In genomic region chr1:201695607-201696006, GRCh38 we compare ENCODE assay signal across 17 cellular contexts.
DNase-seq lines count a peak whose midpoint lies in the region; ATAC-seq, FAIRE-seq and TF ChIP-seq lines count a peak whose summit lies in the region.
"Had no signal": no experiment of that assay in that cellular context is flagged by ENCODE, and none has a peak within 500 bp of the region (broad histone marks: within the 10 kb centered on the region; RNA-seq: fewer than 3 reads in every experiment).

No MANE protein-coding gene starts in this region.

- 79% methylated on average over 6 of the region's 6 CpGs for WGBS in SK-N-SH (ENCODE audit: low lambda C conversion rate)
- WGBS in transverse colon (ENCODE audit: low coverage in 1 of 2), 2 donors = 93% methylated on average over 6 of the region's 6 CpGs; no CpG with 5 or more reads in 1 of the 2 donors
- WGBS in right lobe of liver (ENCODE audit: insufficient coverage, low coverage, low lambda C conversion rate, missing lambda C conversion rate) = 86% methylated on average over 1 of the region's 6 CpGs

- TF ChIP-seq POLR2A in transverse colon (IDR thresholded peaks at IDR 0.05) = no peak
- TF ChIP-seq POLR2A in right lobe of liver (IDR thresholded peaks at IDR 0.05) = no peak

- no peak for DNase-seq in SK-N-SH
- peak; percentile 16 for DNase-seq in glutamatergic neuron
- DNase-seq in osteoblast (ENCODE audit: insufficient read length, low spot score, missing footprints) = no peak
- DNase-seq in transverse colon = no peak
- no peak for DNase-seq in activated CD4-positive, alpha-beta T cell treated with anti-CD3 and anti-CD28 coated beads, Interleukin-2, amount 10 ng/mL, durations not matched to agents 24 days and 14 days
- DNase-seq in right lobe of liver = no peak
- no peak for DNase-seq in urothelium cell line (ENCODE audit: low spot score)
- no peak for DNase-seq in central memory CD4-positive, alpha-beta T cell
- DNase-seq: activated CD4-positive, alpha-beta T cell treated with anti-CD3 and anti-CD28 coated beads, Interleukin-2, amount 10 ng/mL, durations not matched to agents 7 days and 5 days; activated naive CD4-positive, alpha-beta T cell treated with anti-CD3 and anti-CD28 coated beads for 36 hours; DMS153; immature natural killer cell; OCI-M1; stimulated activated CD4-positive, alpha-beta T cell treated with anti-CD3 and anti-CD28 coated beads, Interleukin-4, amount 100 ng/mL, for 1 hour; trophoblast cell had no signal

- no peaks in the 10 kb centered on the region for H3K36me3 Mint-ChIP-seq in glutamatergic neuron (ENCODE audit: unreplicated experiment)
- no peaks in the 10 kb centered on the region for H3K36me3 Mint-ChIP-seq in activated CD4-positive, alpha-beta T cell treated with anti-CD3 and anti-CD28 coated beads, Interleukin-2, amount 10 ng/mL, durations not matched to agents 24 days and 14 days (ENCODE audit: low read depth)
- H3K36me3 Mint-ChIP-seq: immature natural killer cell had no signal

- H2AFZ ChIP-seq in SK-N-SH (ENCODE audit: low read depth) (no peak overlapping the region), osteoblast (ENCODE audit: low read length) (no peak overlapping the region)

- in situ Hi-C loops in transverse colon (cut with MboI; ENCODE audit: low pct_ligation_motif_present in 1 of 4, low pct_unique_long_range_greater_than_20kb in 1 of 4, low sequenced_read_pairs in 3 of 4) = loop anchor here in 1 of 4 donors (10.0 kb wide), 1 partner anchor 131 kb away; no protein-coding TSS in a partner anchor

- no peak overlapping the region for H3K27ac Mint-ChIP-seq in glutamatergic neuron (ENCODE audit: unreplicated experiment)
- no peak overlapping the region for H3K27ac Mint-ChIP-seq in activated CD4-positive, alpha-beta T cell treated with anti-CD3 and anti-CD28 coated beads, Interleukin-2, amount 10 ng/mL, durations not matched to agents 24 days and 14 days
- H3K27ac Mint-ChIP-seq: activated CD4-positive, alpha-beta T cell treated with anti-CD3 and anti-CD28 coated beads, Interleukin-2, amount 10 ng/mL, durations not matched to agents 7 days and 5 days; activated naive CD4-positive, alpha-beta T cell treated with anti-CD3 and anti-CD28 coated beads for 36 hours; immature natural killer cell had no signal

- H3K4me3 ChIP-seq in SK-N-SH (ENCODE audit: low read depth in 2 of 2, low read length in 1 of 2) (no peak overlapping the region), osteoblast (ENCODE audit: insufficient read depth, low read length) (no peak overlapping the region), transverse colon (no peak overlapping the region), right lobe of liver (no peak overlapping the region)

- H3K79me2 ChIP-seq in SK-N-SH (ENCODE audit: insufficient read depth) (peaks cover 94% of the 10 kb centered on the region), osteoblast (ENCODE audit: insufficient read depth, low read length) (peaks cover 79% of the 10 kb centered on the region)

- no peak for TF ChIP-seq RAD21 in SK-N-SH (IDR thresholded peaks at IDR 0.05; ENCODE audit: low read length)

- TF ChIP-seq CTCF in SK-N-SH (IDR thresholded peaks at IDR 0.05) (no peak), glutamatergic neuron (IDR thresholded peaks at IDR 0.05; ENCODE audit: partially characterized antibody, unreplicated experiment) (no peak), osteoblast (IDR thresholded peaks at IDR 0.05; ENCODE audit: extremely low read depth, low read depth, low read length) (no peak), transverse colon (IDR thresholded peaks at IDR 0.05) (no peak), right lobe of liver (IDR thresholded peaks at IDR 0.05) (no peak)

- CTCF ChIA-PET in SK-N-SH (lab: Yijun Ruan, JAX) = interaction anchor here (1.2 to 5.1 kb wide), 9 partner anchors 9 to 182 kb away, joined by 3 to 53 read pairs (median 6); no protein-coding TSS in a partner anchor

- no peak overlapping the region for H3K4me3 Mint-ChIP-seq in glutamatergic neuron (ENCODE audit: unreplicated experiment)
- no peak overlapping the region for H3K4me3 Mint-ChIP-seq in activated CD4-positive, alpha-beta T cell treated with anti-CD3 and anti-CD28 coated beads, Interleukin-2, amount 10 ng/mL, durations not matched to agents 24 days and 14 days
- H3K4me3 Mint-ChIP-seq: activated CD4-positive, alpha-beta T cell treated with anti-CD3 and anti-CD28 coated beads, Interleukin-2, amount 10 ng/mL, durations not matched to agents 7 days and 5 days; activated naive CD4-positive, alpha-beta T cell treated with anti-CD3 and anti-CD28 coated beads for 36 hours; immature natural killer cell; neural crest cell had no signal

- H3K9me2 ChIP-seq in SK-N-SH = no peaks in the 10 kb centered on the region

- peaks cover 23% of the 10 kb centered on the region for H3K27me3 Mint-ChIP-seq in glutamatergic neuron (ENCODE audit: unreplicated experiment)
- no peaks in the 10 kb centered on the region for H3K27me3 Mint-ChIP-seq in activated CD4-positive, alpha-beta T cell treated with anti-CD3 and anti-CD28 coated beads, Interleukin-2, amount 10 ng/mL, durations not matched to agents 24 days and 14 days

- peaks cover 57% of the 10 kb centered on the region for H3F3A ChIP-seq in SK-N-SH (replicated peaks; ENCODE audit: insufficient read depth)

- H3K9me3 ChIP-seq in SK-N-SH = no peaks in the 10 kb centered on the region
- H3K9me3 ChIP-seq in osteoblast (ENCODE audit: low read depth, low read length) = no peaks in the 10 kb centered on the region
- no peaks in the 10 kb centered on the region for H3K9me3 ChIP-seq in transverse colon
- no peaks in the 10 kb centered on the region for H3K9me3 ChIP-seq in right lobe of liver

- intact Hi-C loops in transverse colon (cut with DNase I; ENCODE audit: low total_unique reads) = no loop called here
- intact Hi-C loops in activated CD4-positive, alpha-beta T cell treated with anti-CD3 and anti-CD28 coated beads, Interleukin-2, amount 10 ng/mL, durations not matched to agents 24 days and 14 days (cut with micrococcal nuclease) = no loop called here
- intact Hi-C loops in right lobe of liver (cut with DNase I) = no loop called here

- H3K36me3 ChIP-seq in SK-N-SH (replicated peaks in 1 of 2; ENCODE audit: control insufficient read depth in 1 of 2, insufficient read depth in 2 of 2, low read length in 1 of 2) (peaks cover 0 to 24% of the 10 kb centered on the region in 2 experiments), osteoblast (ENCODE audit: insufficient read depth, low read length) (peaks cover 3% of the 10 kb centered on the region), transverse colon (no peaks in the 10 kb centered on the region), right lobe of liver (no peaks in the 10 kb centered on the region)

- peaks cover 32% of the 10 kb centered on the region for H3K9me3 Mint-ChIP-seq in glutamatergic neuron (ENCODE audit: unreplicated experiment)
- no peaks in the 10 kb centered on the region for H3K9me3 Mint-ChIP-seq in activated CD4-positive, alpha-beta T cell treated with anti-CD3 and anti-CD28 coated beads, Interleukin-2, amount 10 ng/mL, durations not matched to agents 24 days and 14 days
- H3K9me3 Mint-ChIP-seq: immature natural killer cell, neural crest cell had no signal

- TF ChIP-seq EP300 in SK-N-SH (IDR thresholded peaks at IDR 0.05; ENCODE audit: borderline replicate concordance in 1 of 2, low read depth in 1 of 2, low read length in 1 of 2) (no peak), transverse colon (IDR thresholded peaks at IDR 0.05; ENCODE audit: low read depth) (no peak)

- H4K20me1 ChIP-seq in SK-N-SH (ENCODE audit: insufficient read depth) = peaks cover 74% of the 10 kb centered on the region
- peaks cover 54% of the 10 kb centered on the region for H4K20me1 ChIP-seq in osteoblast (ENCODE audit: insufficient read depth, low read length)

- H3K4me1 ChIP-seq in SK-N-SH (ENCODE audit: control insufficient read depth in 1 of 2, insufficient read depth in 2 of 2, low read depth in 1 of 2, low read length in 1 of 2) (peaks cover 57 to 67% of the 10 kb centered on the region in 2 experiments), osteoblast (ENCODE audit: insufficient read depth, low read length) (peaks cover 54% of the 10 kb centered on the region), transverse colon (peaks cover 7 to 43% (median 30%) of the 10 kb centered on the region in 4 donors), right lobe of liver (no peaks in the 10 kb centered on the region)

- H3K27ac ChIP-seq in SK-N-SH (ENCODE audit: low read depth in 2 of 2, low read length in 1 of 2) (peak overlapping the region; percentile 97), osteoblast (ENCODE audit: low read depth, low read length) (peak overlapping the region; percentile 50), transverse colon (peak overlapping the region; percentile 1 to 62 (median 58)), right lobe of liver (no peak overlapping the region)
- H3K27ac ChIP-seq: epithelial cell of prostate had no signal

- H3K4me2 ChIP-seq in SK-N-SH (peak overlapping the region; percentile 72), osteoblast (ENCODE audit: insufficient read depth, low read length) (peak overlapping the region; percentile 22)

- H3K4me1 Mint-ChIP-seq in glutamatergic neuron (ENCODE audit: low read depth, unreplicated experiment) = peaks cover 50% of the 10 kb centered on the region
- no peaks in the 10 kb centered on the region for H3K4me1 Mint-ChIP-seq in activated CD4-positive, alpha-beta T cell treated with anti-CD3 and anti-CD28 coated beads, Interleukin-2, amount 10 ng/mL, durations not matched to agents 24 days and 14 days
- H3K4me1 Mint-ChIP-seq: activated CD4-positive, alpha-beta T cell treated with anti-CD3 and anti-CD28 coated beads, Interleukin-2, amount 10 ng/mL, durations not matched to agents 7 days and 5 days; immature natural killer cell had no signal

- peak overlapping the region; percentile 62; the same call in 1 of the 2 replicates for H3K9ac ChIP-seq in SK-N-SH

- no peak for ATAC-seq in right lobe of liver

- no peak for FAIRE-seq in urothelium cell line (lab: Jason Lieb, UNC)

- POLR2A ChIA-PET in SK-N-SH (lab: Yijun Ruan, JAX) = interaction anchor here (1.7 kb wide), 1 partner anchor 46 kb away, joined by 7 read pairs; no protein-coding TSS in a partner anchor

- no peaks in the 10 kb centered on the region for H3K27me3 ChIP-seq in SK-N-SH (ENCODE audit: insufficient read depth)
- no peaks in the 10 kb centered on the region for H3K27me3 ChIP-seq in osteoblast (ENCODE audit: insufficient read depth, low read length)
- H3K27me3 ChIP-seq in transverse colon = no peaks in the 10 kb centered on the region
- H3K27me3 ChIP-seq in right lobe of liver = no peaks in the 10 kb centered on the region

TF ChIP-seq in SK-N-SH, 30 proteins besides CTCF, POLR2A, EP300 and RAD21 (continues in another document):
- TF ChIP-seq MEF2A (IDR thresholded peaks at IDR 0.05; ENCODE audit: borderline replicate concordance, low read depth) (no peak), SMC3 (IDR thresholded peaks at IDR 0.05; ENCODE audit: low read depth, low read length) (no peak), GATA2 (CRISPR knock-in tag; IDR thresholded peaks at IDR 0.05) (no peak), MXI1 (IDR thresholded peaks at IDR 0.05; ENCODE audit: low read depth, low read length) (no peak)

Comparison
In these comparisons a context has a peak if more than half of its experiments do, and no peak if none do; other contexts are left out.
1. H3K27ac ChIP-seq: peak in SK-N-SH (2 of 2), osteoblast (single experiment) and transverse colon (4 of 4); none in right lobe of liver (0 of 3).